Comparison of ENCODE assay signal across 1 cellular context in genomic region chr17:45718791-45719190, GRCh38.
TF ChIP-seq lines count a peak whose summit lies in the region.

No MANE protein-coding gene starts in this region.

TF ChIP-seq in HepG2, 621 proteins besides CTCF, POLR2A, EP300 and RAD21 (continued from another document):
- TF ChIP-seq, protein P1, sequence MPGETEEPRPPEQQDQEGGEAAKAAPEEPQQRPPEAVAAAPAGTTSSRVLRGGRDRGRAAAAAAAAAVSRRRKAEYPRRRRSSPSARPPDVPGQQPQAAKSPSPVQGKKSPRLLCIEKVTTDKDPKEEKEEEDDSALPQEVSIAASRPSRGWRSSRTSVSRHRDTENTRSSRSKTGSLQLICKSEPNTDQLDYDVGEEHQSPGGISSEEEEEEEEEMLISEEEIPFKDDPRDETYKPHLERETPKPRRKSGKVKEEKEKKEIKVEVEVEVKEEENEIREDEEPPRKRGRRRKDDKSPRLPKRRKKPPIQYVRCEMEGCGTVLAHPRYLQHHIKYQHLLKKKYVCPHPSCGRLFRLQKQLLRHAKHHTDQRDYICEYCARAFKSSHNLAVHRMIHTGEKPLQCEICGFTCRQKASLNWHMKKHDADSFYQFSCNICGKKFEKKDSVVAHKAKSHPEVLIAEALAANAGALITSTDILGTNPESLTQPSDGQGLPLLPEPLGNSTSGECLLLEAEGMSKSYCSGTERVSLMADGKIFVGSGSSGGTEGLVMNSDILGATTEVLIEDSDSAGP (CRISPR knock-in tag; IDR thresholded peaks at IDR 0.05; ENCODE audit: borderline replicate concordance) = no peak
- TF ChIP-seq ZBTB8A (CRISPR knock-in tag; IDR thresholded peaks at IDR 0.05; ENCODE audit: borderline replicate concordance, low read depth) (no peak), REXO4 (CRISPR knock-in tag; IDR thresholded peaks at IDR 0.05; ENCODE audit: borderline replicate concordance) (no peak), ZNF776 (CRISPR knock-in tag; IDR thresholded peaks at IDR 0.05) (no peak), BHLHE40 (IDR thresholded peaks at IDR 0.05; ENCODE audit: low read length) (no peak)
- TF ChIP-seq, protein P2, sequence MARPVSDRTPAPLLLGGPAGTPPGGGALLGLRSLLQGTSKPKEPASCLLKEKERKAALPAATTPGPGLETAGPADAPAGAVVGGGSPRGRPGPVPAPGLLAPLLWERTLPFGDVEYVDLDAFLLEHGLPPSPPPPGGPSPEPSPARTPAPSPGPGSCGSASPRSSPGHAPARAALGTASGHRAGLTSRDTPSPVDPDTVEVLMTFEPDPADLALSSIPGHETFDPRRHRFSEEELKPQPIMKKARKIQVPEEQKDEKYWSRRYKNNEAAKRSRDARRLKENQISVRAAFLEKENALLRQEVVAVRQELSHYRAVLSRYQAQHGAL (CRISPR knock-in tag; IDR thresholded peaks at IDR 0.05; ENCODE audit: not compliant biosample characterization) = no peak
- TF ChIP-seq, protein P3, sequence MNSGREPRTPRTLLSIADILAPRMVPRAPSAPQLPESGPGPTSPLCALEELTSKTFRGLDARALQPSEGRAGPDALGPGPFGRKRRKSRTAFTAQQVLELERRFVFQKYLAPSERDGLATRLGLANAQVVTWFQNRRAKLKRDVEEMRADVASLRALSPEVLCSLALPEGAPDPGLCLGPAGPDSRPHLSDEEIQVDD (CRISPR knock-in tag; IDR thresholded peaks at IDR 0.05; ENCODE audit: borderline replicate concordance) = no peak
- TF ChIP-seq, protein P4, sequence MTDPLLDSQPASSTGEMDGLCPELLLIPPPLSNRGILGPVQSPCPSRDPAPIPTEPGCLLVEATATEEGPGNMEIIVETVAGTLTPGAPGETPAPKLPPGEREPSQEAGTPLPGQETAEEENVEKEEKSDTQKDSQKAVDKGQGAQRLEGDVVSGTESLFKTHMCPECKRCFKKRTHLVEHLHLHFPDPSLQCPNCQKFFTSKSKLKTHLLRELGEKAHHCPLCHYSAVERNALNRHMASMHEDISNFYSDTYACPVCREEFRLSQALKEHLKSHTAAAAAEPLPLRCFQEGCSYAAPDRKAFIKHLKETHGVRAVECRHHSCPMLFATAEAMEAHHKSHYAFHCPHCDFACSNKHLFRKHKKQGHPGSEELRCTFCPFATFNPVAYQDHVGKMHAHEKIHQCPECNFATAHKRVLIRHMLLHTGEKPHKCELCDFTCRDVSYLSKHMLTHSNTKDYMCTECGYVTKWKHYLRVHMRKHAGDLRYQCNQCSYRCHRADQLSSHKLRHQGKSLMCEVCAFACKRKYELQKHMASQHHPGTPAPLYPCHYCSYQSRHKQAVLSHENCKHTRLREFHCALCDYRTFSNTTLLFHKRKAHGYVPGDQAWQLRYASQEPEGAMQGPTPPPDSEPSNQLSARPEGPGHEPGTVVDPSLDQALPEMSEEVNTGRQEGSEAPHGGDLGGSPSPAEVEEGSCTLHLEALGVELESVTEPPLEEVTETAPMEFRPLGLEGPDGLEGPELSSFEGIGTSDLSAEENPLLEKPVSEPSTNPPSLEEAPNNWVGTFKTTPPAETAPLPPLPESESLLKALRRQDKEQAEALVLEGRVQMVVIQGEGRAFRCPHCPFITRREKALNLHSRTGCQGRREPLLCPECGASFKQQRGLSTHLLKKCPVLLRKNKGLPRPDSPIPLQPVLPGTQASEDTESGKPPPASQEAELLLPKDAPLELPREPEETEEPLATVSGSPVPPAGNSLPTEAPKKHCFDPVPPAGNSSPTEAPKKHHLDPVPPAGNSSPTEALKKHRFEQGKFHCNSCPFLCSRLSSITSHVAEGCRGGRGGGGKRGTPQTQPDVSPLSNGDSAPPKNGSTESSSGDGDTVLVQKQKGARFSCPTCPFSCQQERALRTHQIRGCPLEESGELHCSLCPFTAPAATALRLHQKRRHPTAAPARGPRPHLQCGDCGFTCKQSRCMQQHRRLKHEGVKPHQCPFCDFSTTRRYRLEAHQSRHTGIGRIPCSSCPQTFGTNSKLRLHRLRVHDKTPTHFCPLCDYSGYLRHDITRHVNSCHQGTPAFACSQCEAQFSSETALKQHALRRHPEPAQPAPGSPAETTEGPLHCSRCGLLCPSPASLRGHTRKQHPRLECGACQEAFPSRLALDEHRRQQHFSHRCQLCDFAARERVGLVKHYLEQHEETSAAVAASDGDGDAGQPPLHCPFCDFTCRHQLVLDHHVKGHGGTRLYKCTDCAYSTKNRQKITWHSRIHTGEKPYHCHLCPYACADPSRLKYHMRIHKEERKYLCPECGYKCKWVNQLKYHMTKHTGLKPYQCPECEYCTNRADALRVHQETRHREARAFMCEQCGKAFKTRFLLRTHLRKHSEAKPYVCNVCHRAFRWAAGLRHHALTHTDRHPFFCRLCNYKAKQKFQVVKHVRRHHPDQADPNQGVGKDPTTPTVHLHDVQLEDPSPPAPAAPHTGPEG (CRISPR knock-in tag; IDR thresholded peaks at IDR 0.05) = no peak
- TF ChIP-seq, protein P5, sequence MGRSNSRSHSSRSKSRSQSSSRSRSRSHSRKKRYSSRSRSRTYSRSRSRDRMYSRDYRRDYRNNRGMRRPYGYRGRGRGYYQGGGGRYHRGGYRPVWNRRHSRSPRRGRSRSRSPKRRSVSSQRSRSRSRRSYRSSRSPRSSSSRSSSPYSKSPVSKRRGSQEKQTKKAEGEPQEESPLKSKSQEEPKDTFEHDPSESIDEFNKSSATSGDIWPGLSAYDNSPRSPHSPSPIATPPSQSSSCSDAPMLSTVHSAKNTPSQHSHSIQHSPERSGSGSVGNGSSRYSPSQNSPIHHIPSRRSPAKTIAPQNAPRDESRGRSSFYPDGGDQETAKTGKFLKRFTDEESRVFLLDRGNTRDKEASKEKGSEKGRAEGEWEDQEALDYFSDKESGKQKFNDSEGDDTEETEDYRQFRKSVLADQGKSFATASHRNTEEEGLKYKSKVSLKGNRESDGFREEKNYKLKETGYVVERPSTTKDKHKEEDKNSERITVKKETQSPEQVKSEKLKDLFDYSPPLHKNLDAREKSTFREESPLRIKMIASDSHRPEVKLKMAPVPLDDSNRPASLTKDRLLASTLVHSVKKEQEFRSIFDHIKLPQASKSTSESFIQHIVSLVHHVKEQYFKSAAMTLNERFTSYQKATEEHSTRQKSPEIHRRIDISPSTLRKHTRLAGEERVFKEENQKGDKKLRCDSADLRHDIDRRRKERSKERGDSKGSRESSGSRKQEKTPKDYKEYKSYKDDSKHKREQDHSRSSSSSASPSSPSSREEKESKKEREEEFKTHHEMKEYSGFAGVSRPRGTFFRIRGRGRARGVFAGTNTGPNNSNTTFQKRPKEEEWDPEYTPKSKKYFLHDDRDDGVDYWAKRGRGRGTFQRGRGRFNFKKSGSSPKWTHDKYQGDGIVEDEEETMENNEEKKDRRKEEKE (IDR thresholded peaks at IDR 0.05) = no peak
